Comparison of ENCODE assay signal across 8 cellular contexts in the genomic region with DNA sequence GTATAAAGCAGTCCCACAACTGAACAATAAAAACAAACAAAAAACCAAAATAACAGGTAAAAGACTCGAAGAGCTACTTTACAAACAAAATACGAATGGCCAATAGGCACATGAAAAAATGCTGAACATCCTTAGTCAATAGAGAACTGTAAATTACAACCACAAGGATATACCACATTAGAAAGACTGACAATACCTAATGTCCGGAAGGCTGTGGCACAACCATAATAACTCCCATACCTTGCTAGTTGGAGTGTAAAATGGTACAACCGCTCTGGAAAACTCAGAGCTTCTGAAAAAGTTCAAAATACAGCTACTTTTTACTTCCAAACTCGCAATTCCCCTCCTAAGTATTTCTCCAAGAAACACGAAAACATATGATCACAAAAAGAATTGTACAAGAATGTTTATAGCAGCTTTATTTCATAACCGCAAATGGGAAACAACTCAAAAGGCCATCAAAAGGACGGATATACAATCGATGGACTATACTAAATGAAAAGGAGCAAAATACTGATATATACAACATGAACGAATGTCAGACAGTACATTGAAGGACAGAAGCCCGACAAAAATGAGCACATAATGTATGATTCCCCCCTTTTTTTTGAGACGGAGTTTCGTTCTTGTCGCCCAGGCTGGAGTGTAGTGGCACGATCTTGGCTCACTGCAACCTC. TPM values are rescaled to one million over a fixed set of nuclear protein-coding genes. Genes with fewer than 3 reads are reported as not detected.
DNase-seq lines count a peak whose midpoint lies in the region; ATAC-seq, FAIRE-seq and TF ChIP-seq lines count a peak whose summit lies in the region.

No MANE protein-coding gene starts in this region.

- no peak for DNase-seq in CD8-positive, alpha-beta memory T cell
- no peak for DNase-seq in Panc1 (ENCODE audit: low read depth, low spot score)
- DNase-seq in endothelial cell of umbilical vein (ENCODE audit: low read depth, low spot score), result no peak
- DNase-seq in ovary, result no peak
- no peak for DNase-seq in UCSD-AML1 (lab: John Stamatoyannopoulos, UW; ENCODE audit: unreplicated experiment)
- DNase-seq in activated CD4-positive, alpha-beta T cell treated with anti-CD3 and anti-CD28 coated beads, Interleukin-2, amount 50 U/mL, for 1 hour, result no peak
- no peak for DNase-seq in DMS153 (lab: John Stamatoyannopoulos, UW)

- ATAC-seq in Panc1 (no peak), HG03520 (IDR thresholded peaks at IDR 0.05; ENCODE audit: unreplicated experiment) (no peak)

- H3K4me1 Mint-ChIP-seq in CD8-positive, alpha-beta memory T cell, result peaks cover 39 to 57% (median 45%) of the 10 kb centered on the region in 3 donors

- peaks cover 37% of the 10 kb centered on the region for H3K4me1 ChIP-seq in CD8-positive, alpha-beta memory T cell (ENCODE audit: insufficient read depth, low read length)
- H3K4me1 ChIP-seq in Panc1 (ENCODE audit: control insufficient read depth, insufficient read depth, low read length), result peaks cover 9% of the 10 kb centered on the region; the same call in 1 of the 2 replicates
- peaks cover 26% of the 10 kb centered on the region for H3K4me1 ChIP-seq in endothelial cell of umbilical vein (ENCODE audit: control insufficient read depth, extremely low read depth, insufficient read depth, low read length)
- peaks cover 7% of the 10 kb centered on the region for H3K4me1 ChIP-seq in ovary (ENCODE audit: insufficient read depth)

- peak overlapping the region; percentile 99 for H3K27ac ChIP-seq in CD8-positive, alpha-beta memory T cell (ENCODE audit: low read depth, low read length)
- H3K27ac ChIP-seq in Panc1 (ENCODE audit: low read length) (peak overlapping the region; percentile 92), endothelial cell of umbilical vein (ENCODE audit: insufficient read depth, low read depth, low read length) (peak overlapping the region; percentile 93), ovary (peak overlapping the region; percentile 74 to 93)

- CTCF ChIA-PET in CD8-positive, alpha-beta memory T cell (lab: Charles Lee), result interaction anchor here (1.2 to 4.5 kb wide), 5 partner anchors 12 to 249 kb away, joined by 3 to 37 read pairs (median 6); partner anchors contain the start of genes FXR2, SAT2 and TMEM102
- CTCF ChIA-PET in Panc1 (lab: Charles Lee), result no interaction called here
- CTCF ChIA-PET in endothelial cell of umbilical vein (lab: Charles Lee), result interaction anchor here (1.6 kb wide), 1 partner anchor 12 kb away, joined by 4 read pairs; no protein-coding TSS in a partner anchor

- no peaks in the 10 kb centered on the region for H4K20me1 ChIP-seq in endothelial cell of umbilical vein (replicated peaks; ENCODE audit: control insufficient read depth, extremely low read depth, insufficient read depth, low read length)

- dilution Hi-C loops in endothelial cell of umbilical vein (cut with MboI; ENCODE audit: extremely low pct_ligation_motif_present, low sequenced_read_pairs), result no loop called here

- intact Hi-C loops in Panc1 (cut with micrococcal nuclease; ENCODE audit: unreplicated experiment) (no loop called here), endothelial cell of umbilical vein (cut with micrococcal nuclease) (loop anchor here (5.0 to 10.0 kb wide), 5 partner anchors 157 to 333 kb away; partner anchors contain the start of genes CHD3, FGF11, KCTD11 and POLR2A), ovary (cut with DNase I) (loop anchor here (5.0 to 10.0 kb wide), 4 partner anchors 33 to 200 kb away; partner anchors contain the start of genes SHBG (in 3 of the 4), ATP1B2 (in 2 of the 4), POLR2A (in 1 of the 4) and SLC35G6 (in 1 of the 4))

- H3K4me2 ChIP-seq in endothelial cell of umbilical vein (ENCODE audit: insufficient read depth, low read length), result peak overlapping the region; percentile 98

- peak overlapping the region; percentile 99 for H3K9ac ChIP-seq in endothelial cell of umbilical vein (replicated peaks; ENCODE audit: extremely low read depth, insufficient read depth, low read length)

- H3K36me3 ChIP-seq in CD8-positive, alpha-beta memory T cell (ENCODE audit: insufficient read depth, low read length), result no peaks in the 10 kb centered on the region
- H3K36me3 ChIP-seq in Panc1 (ENCODE audit: control insufficient read depth, insufficient read depth, low read length) (peaks cover 12% of the 10 kb centered on the region), endothelial cell of umbilical vein (ENCODE audit: control insufficient read depth in 2 of 2, extremely low read depth in 1 of 2, insufficient read depth in 2 of 2, low read length in 2 of 2) (peaks cover 0 to 2% of the 10 kb centered on the region in 2 experiments), ovary (no peaks in the 10 kb centered on the region)

- no peak overlapping the region for H2AFZ ChIP-seq in endothelial cell of umbilical vein (ENCODE audit: low read depth, low read length)

- peak overlapping the region; percentile 99 for H3K4me3 ChIP-seq in CD8-positive, alpha-beta memory T cell (ENCODE audit: low read length)
- H3K4me3 ChIP-seq in Panc1 (ENCODE audit: low read depth in 2 of 2, low read length in 2 of 2), result peak overlapping the region; percentile 91 to 97
- peak overlapping the region in 1 of 3 experiments; percentile 96 for H3K4me3 ChIP-seq in endothelial cell of umbilical vein (replicated peaks in 1 of 3; ENCODE audit: insufficient read depth in 1 of 3, low read depth in 1 of 3, low read length in 3 of 3)
- H3K4me3 ChIP-seq in ovary, result peak overlapping the region; percentile 94

- BruUV-seq in Panc1 (replicated peaks; lab: Mats Ljungman, UMichigan) (no TSS peak), endothelial cell of umbilical vein (replicated peaks; lab: Mats Ljungman, UMichigan) (no TSS peak)

- peaks cover 52% of the 10 kb centered on the region for H3K79me2 ChIP-seq in endothelial cell of umbilical vein (ENCODE audit: control insufficient read depth, insufficient read depth, low read length)

- POLR2A ChIA-PET in CD8-positive, alpha-beta memory T cell (lab: Charles Lee), result interaction anchor here (0.9 to 4.4 kb wide), 9 partner anchors 11 to 637 kb away, joined by 3 to 70 read pairs (median 29); partner anchors contain the start of genes FXR2, MPDU1, POLR2A and SAT2
- POLR2A ChIA-PET in Panc1 (lab: Charles Lee), result no interaction called here
- POLR2A ChIA-PET in endothelial cell of umbilical vein (lab: Charles Lee), result no interaction called here

- H3K9me3 ChIP-seq in CD8-positive, alpha-beta memory T cell (ENCODE audit: low read length), result no peaks in the 10 kb centered on the region
- H3K9me3 ChIP-seq in Panc1 (ENCODE audit: control insufficient read depth, insufficient read depth, low read depth, low read length) (no peaks in the 10 kb centered on the region), endothelial cell of umbilical vein (replicated peaks; ENCODE audit: control insufficient read depth, insufficient read depth, low read length) (no peaks in the 10 kb centered on the region), ovary (no peaks in the 10 kb centered on the region)

- H3K4me3 Mint-ChIP-seq in CD8-positive, alpha-beta memory T cell, result peak overlapping the region; percentile 93 to 99 (median 98)

- H3K27ac Mint-ChIP-seq in CD8-positive, alpha-beta memory T cell, result peak overlapping the region; percentile 98 to 100 (median 100)

- no peaks in the 10 kb centered on the region for H3K9me1 ChIP-seq in endothelial cell of umbilical vein (replicated peaks; ENCODE audit: control insufficient read depth, extremely low read depth, insufficient read depth, low read length)

- no peaks in the 10 kb centered on the region for H3K27me3 ChIP-seq in CD8-positive, alpha-beta memory T cell (ENCODE audit: insufficient read depth, low read length, poor library complexity, severe bottlenecking)
- H3K27me3 ChIP-seq in Panc1 (ENCODE audit: control insufficient read depth, insufficient read depth, low read length) (no peaks in the 10 kb centered on the region), endothelial cell of umbilical vein (ENCODE audit: control insufficient read depth in 2 of 2, insufficient read depth in 2 of 2, low read length in 2 of 2) (no peaks in the 10 kb centered on the region), ovary (no peaks in the 10 kb centered on the region)

- H3K36me3 Mint-ChIP-seq in CD8-positive, alpha-beta memory T cell, result peaks cover 0 to 31% (median 4%) of the 10 kb centered on the region in 3 donors

- TF ChIP-seq POLR2A in endothelial cell of umbilical vein (IDR thresholded peaks at IDR 0.05; ENCODE audit: low read depth, low read length) (no peak), ovary (IDR thresholded peaks at IDR 0.05) (no peak)

- no peaks in the 10 kb centered on the region for H3K9me3 Mint-ChIP-seq in CD8-positive, alpha-beta memory T cell

- in situ Hi-C loops in Panc1 (cut with HindIII; ENCODE audit: low pct_unique_long_range_greater_than_20kb, low sequenced_read_pairs), result no loop called here

- peaks cover 0 to 7% of the 10 kb centered on the region in 2 donors for H3K27me3 Mint-ChIP-seq in CD8-positive, alpha-beta memory T cell

- no peak for TF ChIP-seq EP300 in ovary (IDR thresholded peaks at IDR 0.05)

- no peak for FAIRE-seq in endothelial cell of umbilical vein (lab: Jason Lieb, UNC)

- TF ChIP-seq CTCF in Panc1 (IDR thresholded peaks at IDR 0.05) (no peak), endothelial cell of umbilical vein (IDR thresholded peaks at IDR 0.05; ENCODE audit: extremely low read depth in 1 of 2, insufficient read depth in 1 of 2, low read depth in 1 of 2, low read length in 2 of 2) (no peak), ovary (IDR thresholded peaks at IDR 0.05) (no peak)

- WGBS in ovary, 3 donors, result 39 to 56% (median 42%) methylated on average over 15 of the region's 15 CpGs

RNA-seq across cellular contexts. Expression of gene TP53, which starts 2.3 kb away (rescaled TPM):
- 100 to 1,000 TPM; 150 to 151 TPM for total RNA-seq in CD8-positive, alpha-beta memory T cell
- 33.5 TPM for polyA plus RNA-seq in CD8-positive, alpha-beta memory T cell
- total RNA-seq in Panc1 (2021; ENCODE audit: unreplicated experiment) (129 TPM), endothelial cell of umbilical vein (128 and 138 TPM in 2 replicates), ovary (100 to 1,000 TPM in 1 of 7 donors, 10 to 100 TPM in 6; 16.3 to 124 (median 73.5) TPM)
- polyA plus RNA-seq in Panc1 (2012; ENCODE audit: insufficient read length), result 147 TPM
- polyA plus RNA-seq in endothelial cell of umbilical vein (82.1 and 85.5 TPM in 2 replicates), ovary (10 to 100 TPM; 29.7 to 43.7 TPM)
- 79.5 and 80.1 TPM in 2 replicates for polyA plus RNA-seq in endothelial cell of umbilical vein (2011; cell fraction: cytosol; rRNA removed)
- polyA plus RNA-seq in endothelial cell of umbilical vein (2011; cell fraction: nucleus; rRNA removed), result 62.2 and 67.8 TPM in 2 replicates
- polyA plus RNA-seq in endothelial cell of umbilical vein (2012), result 133 and 141 TPM in 2 replicates
- 68.4 and 72.1 TPM in 2 replicates for polyA minus RNA-seq in endothelial cell of umbilical vein
- polyA minus RNA-seq in endothelial cell of umbilical vein (2011; cell fraction: cytosol; rRNA and poly(A)+ RNA removed), result 20.2 TPM
- 29.8 and 33.1 TPM in 2 replicates for polyA minus RNA-seq in endothelial cell of umbilical vein (2011; cell fraction: nucleus; rRNA and poly(A)+ RNA removed)

RNA-seq across cellular contexts. Expression of gene WRAP53, which starts 3.3 kb away (rescaled TPM):
- 10 to 100 TPM; 29.1 to 31.3 TPM for total RNA-seq in CD8-positive, alpha-beta memory T cell
- polyA plus RNA-seq in CD8-positive, alpha-beta memory T cell, result 16.6 TPM
- 27.0 TPM for total RNA-seq in Panc1 (2021; ENCODE audit: unreplicated experiment)
- 36.6 TPM for polyA plus RNA-seq in Panc1 (2012; ENCODE audit: insufficient read length)
- total RNA-seq in endothelial cell of umbilical vein, result 23.7 and 28.0 TPM in 2 replicates
- polyA plus RNA-seq in endothelial cell of umbilical vein, result 17.9 and 21.8 TPM in 2 replicates
- 14.4 and 15.9 TPM in 2 replicates for polyA plus RNA-seq in endothelial cell of umbilical vein (2011; cell fraction: cytosol; rRNA removed)
- 16.5 and 16.7 TPM in 2 replicates for polyA plus RNA-seq in endothelial cell of umbilical vein (2011; cell fraction: nucleus; rRNA removed)
- 13.6 and 19.2 TPM in 2 replicates for polyA plus RNA-seq in endothelial cell of umbilical vein (2012)
- 7.9 and 8.9 TPM in 2 replicates for polyA minus RNA-seq in endothelial cell of umbilical vein
- 23.6 TPM for polyA minus RNA-seq in endothelial cell of umbilical vein (2011; cell fraction: cytosol; rRNA and poly(A)+ RNA removed)
- 4.6 and 4.7 TPM in 2 replicates for polyA minus RNA-seq in endothelial cell of umbilical vein (2011; cell fraction: nucleus; rRNA and poly(A)+ RNA removed)
- total RNA-seq in ovary, result 10 to 100 TPM in 1 of 7 donors, 1 to 10 TPM in 6; 1.1 to 10.1 (median 6.9) TPM
- 1 to 10 TPM; 4.3 to 6.1 TPM for polyA plus RNA-seq in ovary

RNA-seq across cellular contexts. Expression of gene EFNB3, which starts 20.0 kb away (rescaled TPM):
- not detected for total RNA-seq in CD8-positive, alpha-beta memory T cell
- not detected for polyA plus RNA-seq in CD8-positive, alpha-beta memory T cell
- total RNA-seq in Panc1 (2021; ENCODE audit: unreplicated experiment) (2.5 TPM), endothelial cell of umbilical vein (1.1 and 1.4 TPM in 2 replicates), ovary (10 to 100 TPM in 1 of 7 donors, 1 to 10 TPM in 6; 1.6 to 11.7 (median 3.3) TPM)
- 2.7 TPM for polyA plus RNA-seq in Panc1 (2012; ENCODE audit: insufficient read length)
- polyA plus RNA-seq in endothelial cell of umbilical vein (2.9 and 3.1 TPM in 2 replicates), ovary (1 to 10 TPM; 5.1 to 5.9 TPM)
- 1.2 and 1.3 TPM in 2 replicates for polyA plus RNA-seq in endothelial cell of umbilical vein (2011; cell fraction: cytosol; rRNA removed)
- 2.0 TPM in 2 replicates for polyA plus RNA-seq in endothelial cell of umbilical vein (2011; cell fraction: nucleus; rRNA removed)
- polyA plus RNA-seq in endothelial cell of umbilical vein (2012), result 2.1 and 4.1 TPM in 2 replicates
- 2.0 and 2.9 TPM in 2 replicates for polyA minus RNA-seq in endothelial cell of umbilical vein
- polyA minus RNA-seq in endothelial cell of umbilical vein (2011; cell fraction: cytosol; rRNA and poly(A)+ RNA removed), result not detected
- polyA minus RNA-seq in endothelial cell of umbilical vein (2011; cell fraction: nucleus; rRNA and poly(A)+ RNA removed), result 0.34 and 0.53 TPM in 2 replicates

RNA-seq across cellular contexts. Expression of gene DNAH2, which starts 32.5 kb away (rescaled TPM):
- total RNA-seq in CD8-positive, alpha-beta memory T cell, result not detected
- not detected for polyA plus RNA-seq in CD8-positive, alpha-beta memory T cell
- 0.13 TPM for total RNA-seq in Panc1 (2021; ENCODE audit: unreplicated experiment)
- polyA plus RNA-seq in Panc1 (2012; ENCODE audit: insufficient read length), result 0.13 TPM
- total RNA-seq in endothelial cell of umbilical vein, result 0.11 TPM in 1 of 2 replicates, not detected in the other
- 0.06 and 0.10 TPM in 2 replicates for polyA plus RNA-seq in endothelial cell of umbilical vein
- 0.03 and 0.04 TPM in 2 replicates for polyA plus RNA-seq in endothelial cell of umbilical vein (2011; cell fraction: cytosol; rRNA removed)
- 0.29 and 0.34 TPM in 2 replicates for polyA plus RNA-seq in endothelial cell of umbilical vein (2011; cell fraction: nucleus; rRNA removed)
- polyA plus RNA-seq in endothelial cell of umbilical vein (2012), result 0.07 TPM in 1 of 2 replicates, not detected in the other
- 0.11 and 0.34 TPM in 2 replicates for polyA minus RNA-seq in endothelial cell of umbilical vein
- polyA minus RNA-seq in endothelial cell of umbilical vein (2011; cell fraction: cytosol; rRNA and poly(A)+ RNA removed), result 1.2 TPM
- 0.43 and 1.2 TPM in 2 replicates for polyA minus RNA-seq in endothelial cell of umbilical vein (2011; cell fraction: nucleus; rRNA and poly(A)+ RNA removed)
- 10 to 100 TPM in 1 of 7 donors, 1 to 10 TPM in 5, under 1 TPM in 1; 0.88 to 10.3 (median 2.7) TPM for total RNA-seq in ovary
- polyA plus RNA-seq in ovary, result 1 to 10 TPM; 1.0 to 2.5 TPM

RNA-seq across cellular contexts. Expression of gene ATP1B2, which starts 34.3 kb away (rescaled TPM):
- under 1 TPM; 0.40 to 0.53 TPM for total RNA-seq in CD8-positive, alpha-beta memory T cell
- polyA plus RNA-seq in CD8-positive, alpha-beta memory T cell, result not detected
- total RNA-seq in Panc1 (2021; ENCODE audit: unreplicated experiment), result 0.08 TPM
- not detected for polyA plus RNA-seq in Panc1 (2012; ENCODE audit: insufficient read length)
- not detected in 2 replicates for total RNA-seq in endothelial cell of umbilical vein
- polyA plus RNA-seq in endothelial cell of umbilical vein, result 0.06 TPM in 1 of 2 replicates, not detected in the other
- polyA plus RNA-seq in endothelial cell of umbilical vein (2011; cell fraction: cytosol; rRNA removed), result not detected in 2 replicates
- polyA plus RNA-seq in endothelial cell of umbilical vein (2011; cell fraction: nucleus; rRNA removed), result not detected in 2 replicates
- polyA plus RNA-seq in endothelial cell of umbilical vein (2012), result not detected in 2 replicates
- 0.06 TPM in 1 of 2 replicates, not detected in the other for polyA minus RNA-seq in endothelial cell of umbilical vein
- not detected for polyA minus RNA-seq in endothelial cell of umbilical vein (2011; cell fraction: cytosol; rRNA and poly(A)+ RNA removed)
- polyA minus RNA-seq in endothelial cell of umbilical vein (2011; cell fraction: nucleus; rRNA and poly(A)+ RNA removed), result not detected in 2 replicates
- 10 to 100 TPM in 5 of 7 donors, 1 to 10 TPM in 2; 3.6 to 74.5 (median 34.1) TPM for total RNA-seq in ovary
- polyA plus RNA-seq in ovary, result 10 to 100 TPM; 15.3 to 35.1 TPM
